11 cellular contexts compared by ENCODE assay signal in the genomic region with DNA sequence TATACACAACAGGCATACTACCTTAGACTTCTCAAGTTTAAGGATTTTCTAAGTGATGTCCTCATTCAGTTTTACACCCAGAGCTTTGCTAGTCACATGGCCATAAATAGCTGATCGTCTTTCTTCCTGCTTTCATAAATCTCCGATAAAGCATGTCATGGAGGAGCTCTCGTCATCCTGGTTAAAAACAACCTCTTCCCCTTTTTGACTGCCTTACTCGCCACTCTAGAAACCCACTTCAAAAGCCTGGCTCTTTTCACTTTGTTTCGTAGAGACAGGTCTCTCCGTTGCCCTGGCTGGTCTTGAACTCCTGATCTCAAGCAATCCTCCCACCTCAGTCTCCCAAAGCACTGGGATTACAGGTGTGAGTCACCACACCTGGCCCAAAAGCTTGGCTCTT.
A peak's percentile ranks its signal among the peaks of the same experiment; 100 is the strongest.
DNase-seq lines count a peak whose midpoint lies in the region; ATAC-seq, FAIRE-seq and TF ChIP-seq lines count a peak whose summit lies in the region.
"Had no signal": no experiment of that assay in that cellular context is flagged by ENCODE, and none has a peak within 500 bp of the region (broad histone marks: within the 10 kb centered on the region; RNA-seq: fewer than 3 reads in every experiment).

No MANE protein-coding gene starts in this region.

- H3K79me2 ChIP-seq in GM12878 (ENCODE audit: control insufficient read depth, insufficient read depth, low read length): peaks cover 48% of the 10 kb centered on the region

- peak overlapping the region; percentile 47 for H3K4me3 Mint-ChIP-seq in activated CD4-positive, alpha-beta T cell treated with anti-CD3 and anti-CD28 coated beads for 36 hours
- H3K4me3 Mint-ChIP-seq in stimulated activated memory B cell treated with anti-CD40 and anti-IgM and Interleukin-4, amounts not matched to agents 10 μg/mL and 1 μg/mL and 100 μg/mL, for 72 hours: peak overlapping the region; percentile 10

- SMC1A ChIA-PET in GM12878 (lab: Charles Lee; ENCODE audit: uncharacterized antibody, unreplicated experiment): interaction anchor here (0.6 to 4.3 kb wide), 15 partner anchors 10 to 76 kb away, joined by 3 to 26 read pairs (median 4); partner anchors contain the start of gene NUDT3

- CTCF ChIA-PET in activated CD4-positive, alpha-beta T cell treated with anti-CD3 and anti-CD28 coated beads for 36 hours (lab: Charles Lee): no interaction called here
- CTCF ChIA-PET in GM12878 (lab: Yijun Ruan, JAX): interaction anchor here (1.1 to 3.9 kb wide), 10 partner anchors 10 to 119 kb away, joined by 3 to 16 read pairs (median 4); partner anchors contain the start of genes HMGA1, NUDT3 and SMIM29

- peak; percentile 26 for DNase-seq in activated CD4-positive, alpha-beta T cell treated with anti-CD3 and anti-CD28 coated beads for 36 hours
- no peak for DNase-seq in activated CD4-positive, alpha-beta T cell treated with anti-CD3 and anti-CD28 coated beads, Interleukin-2, amount 50 U/mL, for 4 hours
- DNase-seq in NOMO-1 treated with dmso at 0.1 percent for 144 hours (lab: John Stamatoyannopoulos, UW; ENCODE audit: unreplicated experiment): peak; percentile 74
- DNase-seq in GM12878 (ENCODE audit: low read depth, low spot score): peak; percentile 71
- no peak for DNase-seq in NCI-H1092 (lab: John Stamatoyannopoulos, UW)
- DNase-seq in NCI-H226: no peak
- DNase-seq: foreskin melanocyte, NCI-H2171 had no signal

- TF ChIP-seq EP300 in GM12878 (IDR thresholded peaks at IDR 0.05; ENCODE audit: borderline replicate concordance in 1 of 2, control insufficient read depth in 1 of 2, low read depth in 2 of 2, low read length in 2 of 2): peak; percentile 37 to 54; a peak in 2 of 4 replicates

- peak overlapping the region; percentile 86; the same call in 1 of the 2 replicates for H3K4me2 ChIP-seq in GM12878 (ENCODE audit: control insufficient read depth, insufficient read depth)

- H3K9me3 Mint-ChIP-seq in activated CD4-positive, alpha-beta T cell treated with anti-CD3 and anti-CD28 coated beads for 36 hours (ENCODE audit: low read depth): no peaks in the 10 kb centered on the region
- H3K9me3 Mint-ChIP-seq in stimulated activated memory B cell treated with anti-CD40 and anti-IgM and Interleukin-4, amounts not matched to agents 10 μg/mL and 1 μg/mL and 100 μg/mL, for 72 hours: no peaks in the 10 kb centered on the region

- peak; percentile 54 for FAIRE-seq in GM12878 (lab: Jason Lieb, UNC)
- FAIRE-seq: A204.1 had no signal

- H3K4me3 ChIP-seq in GM12878: peak overlapping the region; percentile 37

- peaks cover 43% of the 10 kb centered on the region for H3K4me1 ChIP-seq in GM12878 (ENCODE audit: control insufficient read depth, insufficient read depth, low read length)

- H2AFZ ChIP-seq in GM12878 (ENCODE audit: control insufficient read depth, low read depth, low read length): peak overlapping the region; percentile 37

- H3K36me3 Mint-ChIP-seq in activated CD4-positive, alpha-beta T cell treated with anti-CD3 and anti-CD28 coated beads for 36 hours (ENCODE audit: low read depth): peaks cover 1% of the 10 kb centered on the region
- H3K36me3 Mint-ChIP-seq in stimulated activated memory B cell treated with anti-CD40 and anti-IgM and Interleukin-4, amounts not matched to agents 10 μg/mL and 1 μg/mL and 100 μg/mL, for 72 hours: peaks cover 7% of the 10 kb centered on the region

- H3K4me1 Mint-ChIP-seq in activated CD4-positive, alpha-beta T cell treated with anti-CD3 and anti-CD28 coated beads for 36 hours: peaks cover 46% of the 10 kb centered on the region
- peaks cover 62% of the 10 kb centered on the region for H3K4me1 Mint-ChIP-seq in stimulated activated memory B cell treated with anti-CD40 and anti-IgM and Interleukin-4, amounts not matched to agents 10 μg/mL and 1 μg/mL and 100 μg/mL, for 72 hours

- POLR2A ChIA-PET in activated CD4-positive, alpha-beta T cell treated with anti-CD3 and anti-CD28 coated beads for 36 hours (lab: Charles Lee): interaction anchor here (0.6 to 0.7 kb wide), 3 partner anchors 60 to 737 kb away, joined by 3 to 4 read pairs (median 3); no protein-coding TSS in a partner anchor
- POLR2A ChIA-PET in GM12878 (lab: Charles Lee): interaction anchor here (0.5 to 1.9 kb wide), 6 partner anchors 11 to 438 kb away, joined by 3 to 8 read pairs (median 5); no protein-coding TSS in a partner anchor

- in situ Hi-C loops in GM12878 (cut with MboI): no loop called here

- peak overlapping the region; percentile 81 for H3K27ac Mint-ChIP-seq in activated CD4-positive, alpha-beta T cell treated with anti-CD3 and anti-CD28 coated beads for 36 hours
- peak overlapping the region; percentile 77 for H3K27ac Mint-ChIP-seq in stimulated activated memory B cell treated with anti-CD40 and anti-IgM and Interleukin-4, amounts not matched to agents 10 μg/mL and 1 μg/mL and 100 μg/mL, for 72 hours

- H3K27me3 ChIP-seq in GM12878 (replicated peaks in 1 of 2; ENCODE audit: control insufficient read depth in 2 of 2, insufficient read depth in 2 of 2, low read length in 1 of 2): no peaks in the 10 kb centered on the region

- peak; percentile 60 for ATAC-seq in activated CD4-positive, alpha-beta T cell treated with anti-CD3 and anti-CD28 coated beads for 36 hours
- peak; percentile 81 for ATAC-seq in GM12878
- peak; percentile 90 for ATAC-seq in stimulated activated memory B cell treated with anti-CD40 and anti-IgM and Interleukin-4, amounts not matched to agents 10 μg/mL and 1 μg/mL and 100 μg/mL, for 72 hours
- ATAC-seq in HG03521 (IDR thresholded peaks at IDR 0.05; ENCODE audit: unreplicated experiment): no peak

- no peak for TF ChIP-seq RAD21 in GM12878 (IDR thresholded peaks at IDR 0.05; ENCODE audit: insufficient read depth, low read depth, low read length)

- RAD21 ChIA-PET in GM12878 (lab: Charles Lee; ENCODE audit: unreplicated experiment): interaction anchor here (1.0 to 4.4 kb wide), 12 partner anchors 15 to 111 kb away, joined by 3 to 23 read pairs (median 4); partner anchors contain the start of genes HMGA1, NUDT3, RPS10 and SMIM29

- no peaks in the 10 kb centered on the region for H4K20me1 ChIP-seq in GM12878 (ENCODE audit: control insufficient read depth, insufficient read depth)

- peak overlapping the region; percentile 51 for H3K9ac ChIP-seq in GM12878 (ENCODE audit: control insufficient read depth, insufficient read depth, low read length)

- WGBS in GM12878 (ENCODE audit: insufficient coverage, insufficient replicate concordance, low lambda C conversion rate, missing lambda C conversion rate): 0% methylated on average over 6 of the region's 6 CpGs

- intact Hi-C loops in activated CD4-positive, alpha-beta T cell treated with anti-CD3 and anti-CD28 coated beads for 36 hours (cut with DNase I, micrococcal nuclease): loop anchor here in 1 of 2 experiments (5.0 kb wide), 1 partner anchor 47 kb away; no protein-coding TSS in a partner anchor
- intact Hi-C loops in GM12878 (cut with micrococcal nuclease; ENCODE audit: unreplicated experiment): loop anchor here (2.0 kb wide), 1 partner anchor 77 kb away; the partner anchor contains the start of gene NUDT3

- no peak for TF ChIP-seq CTCF in GM12878 (IDR thresholded peaks at IDR 0.05 in 2 of 3, conservative IDR thresholded peaks at IDR 0.05 in 1 of 3; ENCODE audit: control insufficient read depth in 2 of 3, extremely low read depth in 1 of 3, insufficient read depth in 1 of 3, low read depth in 3 of 3, low read length in 3 of 3)

- H3K27ac ChIP-seq in GM12878 (ENCODE audit: control insufficient read depth, insufficient read depth): peak overlapping the region; percentile 84

- no peaks in the 10 kb centered on the region for H3K36me3 ChIP-seq in GM12878 (ENCODE audit: control insufficient read depth in 2 of 2, insufficient read depth in 2 of 2, low read length in 1 of 2)

- no peaks in the 10 kb centered on the region for H3K9me3 ChIP-seq in GM12878 (replicated peaks; ENCODE audit: control insufficient read depth, insufficient read depth, low read length)

- BruUV-seq in GM12878 (replicated peaks; lab: Mats Ljungman, UMichigan): no TSS peak

- no peak for TF ChIP-seq POLR2A in GM12878 (IDR thresholded peaks at IDR 0.05; ENCODE audit: low read depth, low read length)

- no peaks in the 10 kb centered on the region for H3K27me3 Mint-ChIP-seq in activated CD4-positive, alpha-beta T cell treated with anti-CD3 and anti-CD28 coated beads for 36 hours
- H3K27me3 Mint-ChIP-seq in stimulated activated memory B cell treated with anti-CD40 and anti-IgM and Interleukin-4, amounts not matched to agents 10 μg/mL and 1 μg/mL and 100 μg/mL, for 72 hours: no peaks in the 10 kb centered on the region

TF ChIP-seq in GM12878, 131 proteins besides CTCF, POLR2A, EP300 and RAD21 (continues in another document):
- TF ChIP-seq SUPT20H (IDR thresholded peaks at IDR 0.05; ENCODE audit: borderline replicate concordance, control insufficient read depth, low read depth, low read length): no peak
- peak; percentile 42; the same call in 1 of the 2 replicates for TF ChIP-seq FOXM1 (IDR thresholded peaks at IDR 0.05; ENCODE audit: low read depth, low read length)
- no peak for TF ChIP-seq FOXK2 (IDR thresholded peaks at IDR 0.05)
- TF ChIP-seq NR2F1 (conservative IDR thresholded peaks at IDR 0.05): no peak
- TF ChIP-seq BHLHE40 (IDR thresholded peaks at IDR 0.05; ENCODE audit: borderline replicate concordance in 1 of 2, low read depth in 2 of 2, low read length in 1 of 2): no peak
- TF ChIP-seq POU2F2 (IDR thresholded peaks at IDR 0.05; ENCODE audit: borderline replicate concordance, low read depth, low read length): 0 out of 3 replicates have a peak, but pooled peaks have one; percentile 29
- no peak for TF ChIP-seq SRF (IDR thresholded peaks at IDR 0.05; ENCODE audit: low read depth in 2 of 2, low read length in 2 of 2)

Comparison
In these comparisons a context has a peak if more than half of its experiments do, and no peak if none do; other contexts are left out.
1. DNase-seq: peak in activated CD4-positive, alpha-beta T cell treated with anti-CD3 and anti-CD28 coated beads for 36 hours (single experiment), NOMO-1 treated with dmso at 0.1 percent for 144 hours (single experiment) and GM12878 (single experiment); none in activated CD4-positive, alpha-beta T cell treated with anti-CD3 and anti-CD28 coated beads, Interleukin-2, amount 50 U/mL, for 4 hours (0 of 2), NCI-H1092 (single experiment) and NCI-H226 (single experiment).